Comparison of ENCODE assay signal across 1 cellular context in the genomic region with DNA sequence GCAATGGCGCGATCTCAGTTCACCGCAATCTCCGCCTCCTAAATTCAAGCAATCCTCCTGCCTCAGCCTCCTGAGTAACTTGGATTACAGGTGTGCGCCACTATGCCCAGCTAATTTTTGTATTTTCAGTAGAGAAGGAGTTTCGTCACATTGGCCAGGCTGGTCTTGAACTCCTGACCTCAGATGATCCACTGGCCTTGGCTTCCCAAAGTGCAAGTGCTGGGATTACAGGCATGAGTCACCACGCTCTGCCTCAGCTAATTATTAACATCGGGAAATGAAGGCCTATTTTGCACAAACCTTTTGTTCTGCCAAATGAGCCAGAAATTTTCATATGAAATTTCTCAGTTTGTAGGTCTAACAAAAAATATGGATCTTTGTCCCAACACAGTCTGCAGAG.
A peak's percentile ranks its signal among the peaks of the same experiment; 100 is the strongest.
TF ChIP-seq lines count a peak whose summit lies in the region.

No MANE protein-coding gene starts in this region.

TF ChIP-seq in HepG2, 621 proteins besides CTCF, POLR2A, EP300 and RAD21 (continued from another document and continues in another):
- TF ChIP-seq NFAT5 (CRISPR knock-in tag; IDR thresholded peaks at IDR 0.05): no peak
- no peak for TF ChIP-seq KLF15 (CRISPR knock-in tag; IDR thresholded peaks at IDR 0.05; ENCODE audit: borderline replicate concordance)
- no peak for TF ChIP-seq KDM1A (CRISPR knock-in tag; IDR thresholded peaks at IDR 0.05)
- no peak for TF ChIP-seq HMGA1 (CRISPR knock-in tag; conservative IDR thresholded peaks at IDR 0.05)
- TF ChIP-seq KDM4B (CRISPR knock-in tag; IDR thresholded peaks at IDR 0.05): no peak
- no peak for TF ChIP-seq FOXJ3 (CRISPR knock-in tag; IDR thresholded peaks at IDR 0.05; ENCODE audit: borderline replicate concordance)
- no peak for TF ChIP-seq REXO4 (CRISPR knock-in tag; IDR thresholded peaks at IDR 0.05; ENCODE audit: borderline replicate concordance)
- TF ChIP-seq ZNF839 (CRISPR knock-in tag; IDR thresholded peaks at IDR 0.05; ENCODE audit: borderline replicate concordance): no peak
- no peak for TF ChIP-seq KMT2A (CRISPR knock-in tag; IDR thresholded peaks at IDR 0.05)
- TF ChIP-seq HDAC1 (CRISPR knock-in tag; IDR thresholded peaks at IDR 0.05): no peak
- TF ChIP-seq, protein P1, sequence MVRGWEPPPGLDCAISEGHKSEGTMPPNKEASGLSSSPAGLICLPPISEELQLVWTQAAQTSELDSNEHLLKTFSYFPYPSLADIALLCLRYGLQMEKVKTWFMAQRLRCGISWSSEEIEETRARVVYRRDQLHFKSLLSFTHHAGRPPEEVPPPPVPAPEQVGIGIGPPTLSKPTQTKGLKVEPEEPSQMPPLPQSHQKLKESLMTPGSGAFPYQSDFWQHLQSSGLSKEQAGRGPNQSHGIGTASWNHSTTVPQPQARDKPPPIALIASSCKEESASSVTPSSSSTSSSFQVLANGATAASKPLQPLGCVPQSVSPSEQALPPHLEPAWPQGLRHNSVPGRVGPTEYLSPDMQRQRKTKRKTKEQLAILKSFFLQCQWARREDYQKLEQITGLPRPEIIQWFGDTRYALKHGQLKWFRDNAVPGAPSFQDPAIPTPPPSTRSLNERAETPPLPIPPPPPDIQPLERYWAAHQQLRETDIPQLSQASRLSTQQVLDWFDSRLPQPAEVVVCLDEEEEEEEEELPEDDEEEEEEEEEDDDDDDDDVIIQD (CRISPR knock-in tag; IDR thresholded peaks at IDR 0.05; ENCODE audit: low read depth): peak; percentile 66; the same call in 1 of the 2 replicates
- no peak for TF ChIP-seq ZNF136 (CRISPR knock-in tag; IDR thresholded peaks at IDR 0.05; ENCODE audit: low read depth)
- TF ChIP-seq SRY (CRISPR knock-in tag; IDR thresholded peaks at IDR 0.05): no peak
- TF ChIP-seq HOXA9 (CRISPR knock-in tag; IDR thresholded peaks at IDR 0.05; ENCODE audit: borderline replicate concordance): no peak
- TF ChIP-seq CCAR2 (optimal IDR thresholded peaks at IDR 0.05; ENCODE audit: low read depth, low read length): no peak
- TF ChIP-seq MBNL3 (CRISPR knock-in tag; conservative IDR thresholded peaks at IDR 0.05): no peak
- TF ChIP-seq SMAD3 (CRISPR knock-in tag; IDR thresholded peaks at IDR 0.05): no peak
- 0 out of 2 replicates have a peak, but pooled peaks have one; percentile 19 for TF ChIP-seq ZMYM2 (CRISPR knock-in tag; IDR thresholded peaks at IDR 0.05)
- TF ChIP-seq, protein P2, sequence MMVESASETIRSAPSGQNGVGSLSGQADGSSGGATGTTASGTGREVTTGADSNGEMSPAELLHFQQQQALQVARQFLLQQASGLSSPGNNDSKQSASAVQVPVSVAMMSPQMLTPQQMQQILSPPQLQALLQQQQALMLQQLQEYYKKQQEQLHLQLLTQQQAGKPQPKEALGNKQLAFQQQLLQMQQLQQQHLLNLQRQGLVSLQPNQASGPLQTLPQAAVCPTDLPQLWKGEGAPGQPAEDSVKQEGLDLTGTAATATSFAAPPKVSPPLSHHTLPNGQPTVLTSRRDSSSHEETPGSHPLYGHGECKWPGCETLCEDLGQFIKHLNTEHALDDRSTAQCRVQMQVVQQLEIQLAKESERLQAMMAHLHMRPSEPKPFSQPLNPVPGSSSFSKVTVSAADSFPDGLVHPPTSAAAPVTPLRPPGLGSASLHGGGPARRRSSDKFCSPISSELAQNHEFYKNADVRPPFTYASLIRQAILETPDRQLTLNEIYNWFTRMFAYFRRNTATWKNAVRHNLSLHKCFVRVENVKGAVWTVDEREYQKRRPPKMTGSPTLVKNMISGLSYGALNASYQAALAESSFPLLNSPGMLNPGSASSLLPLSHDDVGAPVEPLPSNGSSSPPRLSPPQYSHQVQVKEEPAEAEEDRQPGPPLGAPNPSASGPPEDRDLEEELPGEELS (CRISPR knock-in tag; IDR thresholded peaks at IDR 0.05): no peak
- TF ChIP-seq, protein P3, sequence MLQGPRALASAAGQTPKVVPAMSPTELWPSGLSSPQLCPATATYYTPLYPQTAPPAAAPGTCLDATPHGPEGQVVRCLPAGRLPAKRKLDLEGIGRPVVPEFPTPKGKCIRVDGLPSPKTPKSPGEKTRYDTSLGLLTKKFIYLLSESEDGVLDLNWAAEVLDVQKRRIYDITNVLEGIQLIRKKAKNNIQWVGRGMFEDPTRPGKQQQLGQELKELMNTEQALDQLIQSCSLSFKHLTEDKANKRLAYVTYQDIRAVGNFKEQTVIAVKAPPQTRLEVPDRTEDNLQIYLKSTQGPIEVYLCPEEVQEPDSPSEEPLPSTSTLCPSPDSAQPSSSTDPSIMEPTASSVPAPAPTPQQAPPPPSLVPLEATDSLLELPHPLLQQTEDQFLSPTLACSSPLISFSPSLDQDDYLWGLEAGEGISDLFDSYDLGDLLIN (CRISPR knock-in tag; IDR thresholded peaks at IDR 0.05; ENCODE audit: borderline replicate concordance): no peak
- no peak for TF ChIP-seq CHCHD3 (CRISPR knock-in tag; IDR thresholded peaks at IDR 0.05)
- no peak for TF ChIP-seq GATAD2A (CRISPR knock-in tag; IDR thresholded peaks at IDR 0.05)
- TF ChIP-seq, protein P4, sequence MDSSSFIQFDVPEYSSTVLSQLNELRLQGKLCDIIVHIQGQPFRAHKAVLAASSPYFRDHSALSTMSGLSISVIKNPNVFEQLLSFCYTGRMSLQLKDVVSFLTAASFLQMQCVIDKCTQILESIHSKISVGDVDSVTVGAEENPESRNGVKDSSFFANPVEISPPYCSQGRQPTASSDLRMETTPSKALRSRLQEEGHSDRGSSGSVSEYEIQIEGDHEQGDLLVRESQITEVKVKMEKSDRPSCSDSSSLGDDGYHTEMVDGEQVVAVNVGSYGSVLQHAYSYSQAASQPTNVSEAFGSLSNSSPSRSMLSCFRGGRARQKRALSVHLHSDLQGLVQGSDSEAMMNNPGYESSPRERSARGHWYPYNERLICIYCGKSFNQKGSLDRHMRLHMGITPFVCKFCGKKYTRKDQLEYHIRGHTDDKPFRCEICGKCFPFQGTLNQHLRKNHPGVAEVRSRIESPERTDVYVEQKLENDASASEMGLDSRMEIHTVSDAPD (CRISPR knock-in tag; IDR thresholded peaks at IDR 0.05): no peak
- TF ChIP-seq TAF15 (IDR thresholded peaks at IDR 0.05; ENCODE audit: low read depth, low read length, poor library complexity, severe bottlenecking): no peak
- TF ChIP-seq BCL6 (CRISPR knock-in tag; IDR thresholded peaks at IDR 0.05): no peak
- no peak for TF ChIP-seq CENPT (CRISPR knock-in tag; IDR thresholded peaks at IDR 0.05; ENCODE audit: low read depth)
- no peak for TF ChIP-seq ZXDC (CRISPR knock-in tag; IDR thresholded peaks at IDR 0.05)
- TF ChIP-seq, protein P5, sequence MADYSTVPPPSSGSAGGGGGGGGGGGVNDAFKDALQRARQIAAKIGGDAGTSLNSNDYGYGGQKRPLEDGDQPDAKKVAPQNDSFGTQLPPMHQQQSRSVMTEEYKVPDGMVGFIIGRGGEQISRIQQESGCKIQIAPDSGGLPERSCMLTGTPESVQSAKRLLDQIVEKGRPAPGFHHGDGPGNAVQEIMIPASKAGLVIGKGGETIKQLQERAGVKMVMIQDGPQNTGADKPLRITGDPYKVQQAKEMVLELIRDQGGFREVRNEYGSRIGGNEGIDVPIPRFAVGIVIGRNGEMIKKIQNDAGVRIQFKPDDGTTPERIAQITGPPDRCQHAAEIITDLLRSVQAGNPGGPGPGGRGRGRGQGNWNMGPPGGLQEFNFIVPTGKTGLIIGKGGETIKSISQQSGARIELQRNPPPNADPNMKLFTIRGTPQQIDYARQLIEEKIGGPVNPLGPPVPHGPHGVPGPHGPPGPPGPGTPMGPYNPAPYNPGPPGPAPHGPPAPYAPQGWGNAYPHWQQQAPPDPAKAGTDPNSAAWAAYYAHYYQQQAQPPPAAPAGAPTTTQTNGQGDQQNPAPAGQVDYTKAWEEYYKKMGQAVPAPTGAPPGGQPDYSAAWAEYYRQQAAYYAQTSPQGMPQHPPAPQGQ (CRISPR knock-in tag; IDR thresholded peaks at IDR 0.05; ENCODE audit: borderline replicate concordance): no peak
- TF ChIP-seq FOXK2 (IDR thresholded peaks at IDR 0.05): no peak
- TF ChIP-seq, protein P6, sequence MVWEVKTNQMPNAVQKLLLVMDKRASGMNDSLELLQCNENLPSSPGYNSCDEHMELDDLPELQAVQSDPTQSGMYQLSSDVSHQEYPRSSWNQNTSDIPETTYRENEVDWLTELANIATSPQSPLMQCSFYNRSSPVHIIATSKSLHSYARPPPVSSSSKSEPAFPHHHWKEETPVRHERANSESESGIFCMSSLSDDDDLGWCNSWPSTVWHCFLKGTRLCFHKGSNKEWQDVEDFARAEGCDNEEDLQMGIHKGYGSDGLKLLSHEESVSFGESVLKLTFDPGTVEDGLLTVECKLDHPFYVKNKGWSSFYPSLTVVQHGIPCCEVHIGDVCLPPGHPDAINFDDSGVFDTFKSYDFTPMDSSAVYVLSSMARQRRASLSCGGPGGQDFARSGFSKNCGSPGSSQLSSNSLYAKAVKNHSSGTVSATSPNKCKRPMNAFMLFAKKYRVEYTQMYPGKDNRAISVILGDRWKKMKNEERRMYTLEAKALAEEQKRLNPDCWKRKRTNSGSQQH (CRISPR knock-in tag; IDR thresholded peaks at IDR 0.05; ENCODE audit: low read depth): no peak
- no peak for TF ChIP-seq SAFB2 (CRISPR knock-in tag; IDR thresholded peaks at IDR 0.05; ENCODE audit: borderline replicate concordance, low read depth)
- no peak for TF ChIP-seq TMF1 (CRISPR knock-in tag; IDR thresholded peaks at IDR 0.05; ENCODE audit: low read depth)
- TF ChIP-seq, protein P7, sequence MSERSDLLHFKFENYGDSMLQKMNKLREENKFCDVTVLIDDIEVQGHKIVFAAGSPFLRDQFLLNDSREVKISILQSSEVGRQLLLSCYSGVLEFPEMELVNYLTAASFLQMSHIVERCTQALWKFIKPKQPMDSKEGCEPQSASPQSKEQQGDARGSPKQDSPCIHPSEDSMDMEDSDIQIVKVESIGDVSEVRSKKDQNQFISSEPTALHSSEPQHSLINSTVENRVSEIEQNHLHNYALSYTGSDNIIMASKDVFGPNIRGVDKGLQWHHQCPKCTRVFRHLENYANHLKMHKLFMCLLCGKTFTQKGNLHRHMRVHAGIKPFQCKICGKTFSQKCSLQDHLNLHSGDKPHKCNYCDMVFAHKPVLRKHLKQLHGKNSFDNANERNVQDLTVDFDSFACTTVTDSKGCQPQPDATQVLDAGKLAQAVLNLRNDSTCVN (CRISPR knock-in tag; IDR thresholded peaks at IDR 0.05; ENCODE audit: borderline replicate concordance): no peak
- TF ChIP-seq DPF2 (CRISPR knock-in tag; IDR thresholded peaks at IDR 0.05; ENCODE audit: borderline replicate concordance, low read depth): no peak
- no peak for TF ChIP-seq PHF21A (CRISPR knock-in tag; IDR thresholded peaks at IDR 0.05)
- TF ChIP-seq GZF1 (CRISPR knock-in tag; IDR thresholded peaks at IDR 0.05): no peak
